ENCODE assay signal across 12 cellular contexts in genomic region chr10:77087406-77087805, GRCh38.
"Had no signal": no experiment of that assay in that cellular context is flagged by ENCODE, and none has a peak within 500 bp of the region (broad histone marks: within the 10 kb centered on the region; RNA-seq: fewer than 3 reads in every experiment).

No MANE protein-coding gene starts in this region.

- H3K4me3 ChIP-seq: esophagus squamous epithelium, gastrocnemius medialis, psoas muscle, suprapubic skin, upper lobe of left lung had no signal

- H3K27ac ChIP-seq: esophagus squamous epithelium, gastrocnemius medialis, psoas muscle, suprapubic skin, upper lobe of left lung had no signal

- H3K9me3 ChIP-seq: esophagus squamous epithelium, gastrocnemius medialis, psoas muscle, suprapubic skin, upper lobe of left lung had no signal

- H3K4me1 ChIP-seq: psoas muscle, upper lobe of left lung had no signal

- DNase-seq: activated B cell treated with CpG ODN at 0.5 μM for 24 hours; activated CD4-positive, alpha-beta T cell treated with anti-CD3 and anti-CD28 coated beads, Interleukin-2, amount 10 ng/mL, durations not matched to agents 24 days and 14 days; activated naive CD4-positive, alpha-beta T cell treated with anti-CD3 and anti-CD28 coated beads for 36 hours; esophagus squamous epithelium; gastrocnemius medialis; kidney; psoas muscle; stimulated activated CD4-positive, alpha-beta T cell treated with anti-CD3 and anti-CD28 coated beads, Interleukin-4, amount 100 ng/mL, for 1 hour; stimulated activated CD8-positive, alpha-beta memory T cell treated with anti-CD3 and anti-CD28 coated beads, Interleukin-4, amount 100 ng/mL, for 48 hours; stimulated activated naive CD8-positive, alpha-beta T cell treated with anti-CD3 and anti-CD28 coated beads, Interleukin-15, Interleukin-2, amounts not matched to agents 100 U/mL and 50 U/mL, for 24 hours; upper lobe of left lung had no signal

- H3K27me3 ChIP-seq: esophagus squamous epithelium, gastrocnemius medialis, suprapubic skin, upper lobe of left lung had no signal

- H3K36me3 ChIP-seq: esophagus squamous epithelium, suprapubic skin, upper lobe of left lung had no signal
